In genomic region chr16:4350787-4351659, GRCh38 we compare ENCODE assay signal across 1 cellular context.
TF ChIP-seq lines count a peak whose summit lies in the region.

Gene PAM16, minus strand, starts transcription at chr16:4351321. Its CDS starts 87 bp downstream, at chr16:4351234.

TF ChIP-seq in HepG2, 621 proteins besides CTCF, POLR2A, EP300 and RAD21 (continued from another document and continues in another):
- no peak for TF ChIP-seq ATF6 (CRISPR knock-in tag; conservative IDR thresholded peaks at IDR 0.05)
- no peak for TF ChIP-seq ZNF263 (CRISPR knock-in tag; IDR thresholded peaks at IDR 0.05)
- no peak for TF ChIP-seq SRSF1 (optimal IDR thresholded peaks at IDR 0.05; ENCODE audit: low read depth, low read length)
- no peak for TF ChIP-seq SRF (IDR thresholded peaks at IDR 0.05; ENCODE audit: low read depth, low read length)
- no peak for TF ChIP-seq ZBTB37 (CRISPR knock-in tag; IDR thresholded peaks at IDR 0.05)
- no peak for TF ChIP-seq ZNF496 (CRISPR knock-in tag; IDR thresholded peaks at IDR 0.05; ENCODE audit: insufficient replicate concordance)
- no peak for TF ChIP-seq AKNA (CRISPR knock-in tag; IDR thresholded peaks at IDR 0.05; ENCODE audit: borderline replicate concordance)
- TF ChIP-seq ZFP41 (CRISPR knock-in tag; IDR thresholded peaks at IDR 0.05; ENCODE audit: borderline replicate concordance): no peak
- no peak for TF ChIP-seq MEIS1 (CRISPR knock-in tag; IDR thresholded peaks at IDR 0.05; ENCODE audit: borderline replicate concordance)
- TF ChIP-seq EEA1 (CRISPR knock-in tag; IDR thresholded peaks at IDR 0.05; ENCODE audit: borderline replicate concordance): 0 out of 2 replicates have a peak, but pooled peaks have one; percentile 80
- TF ChIP-seq HNF4G (IDR thresholded peaks at IDR 0.05; ENCODE audit: borderline replicate concordance, low read depth, low read length): 0 out of 2 replicates have a peak, but pooled peaks have one; percentile 23
- TF ChIP-seq HNF4G (CRISPR knock-in tag; IDR thresholded peaks at IDR 0.05; ENCODE audit: borderline replicate concordance, low read depth): no peak
- TF ChIP-seq ZFP91 (CRISPR knock-in tag; IDR thresholded peaks at IDR 0.05; ENCODE audit: borderline replicate concordance): peak; percentile 79
- 0 out of 2 replicates have a peak, but pooled peaks have one; percentile 29 for TF ChIP-seq ZNF280D (CRISPR knock-in tag; IDR thresholded peaks at IDR 0.05)
- no peak for TF ChIP-seq ATF7-NPFF (CRISPR knock-in tag; IDR thresholded peaks at IDR 0.05; ENCODE audit: low read depth)
- TF ChIP-seq HOXA7 (CRISPR knock-in tag; IDR thresholded peaks at IDR 0.05): no peak
- TF ChIP-seq ZNF619 (CRISPR knock-in tag; IDR thresholded peaks at IDR 0.05): no peak
- no peak for TF ChIP-seq ZNF256 (CRISPR knock-in tag; conservative IDR thresholded peaks at IDR 0.05)
- no peak for TF ChIP-seq PREB (CRISPR knock-in tag; IDR thresholded peaks at IDR 0.05)
- peak; percentile 21; the same call in 1 of the 2 replicates for TF ChIP-seq ZNF792 (CRISPR knock-in tag; IDR thresholded peaks at IDR 0.05)
- TF ChIP-seq TRIM22 (IDR thresholded peaks at IDR 0.05): no peak
- TF ChIP-seq ATF1 (CRISPR knock-in tag; IDR thresholded peaks at IDR 0.05): no peak
- TF ChIP-seq STAT6 (CRISPR knock-in tag; IDR thresholded peaks at IDR 0.05; ENCODE audit: borderline replicate concordance): no peak
- TF ChIP-seq NR2F6 (IDR thresholded peaks at IDR 0.05): peak; percentile 85
- TF ChIP-seq NR2F6 (CRISPR knock-in tag; IDR thresholded peaks at IDR 0.05): peak; percentile 94
- TF ChIP-seq ZFY (CRISPR knock-in tag; IDR thresholded peaks at IDR 0.05): peak; percentile 85
- TF ChIP-seq EED (CRISPR knock-in tag; IDR thresholded peaks at IDR 0.05): no peak
- TF ChIP-seq ZNF724P (CRISPR knock-in tag; IDR thresholded peaks at IDR 0.05; ENCODE audit: borderline replicate concordance): peak; percentile 22; the same call in 1 of the 2 replicates
- 0 out of 2 replicates have a peak, but pooled peaks have one; percentile 11 for TF ChIP-seq IKZF5 (CRISPR knock-in tag; IDR thresholded peaks at IDR 0.05)
- no peak for TF ChIP-seq ZNF432 (CRISPR knock-in tag; IDR thresholded peaks at IDR 0.05; ENCODE audit: borderline replicate concordance)
- TF ChIP-seq ZSCAN30 (CRISPR knock-in tag; IDR thresholded peaks at IDR 0.05): no peak
- TF ChIP-seq PLRG1 (conservative IDR thresholded peaks at IDR 0.05): no peak
- TF ChIP-seq ZBTB3 (CRISPR knock-in tag; IDR thresholded peaks at IDR 0.05; ENCODE audit: borderline replicate concordance, low read depth): no peak
- TF ChIP-seq FOXA3 (CRISPR knock-in tag; IDR thresholded peaks at IDR 0.05): peak; percentile 38
- no peak for TF ChIP-seq KLF6 (CRISPR knock-in tag; IDR thresholded peaks at IDR 0.05)
- TF ChIP-seq ZNF501 (CRISPR knock-in tag; IDR thresholded peaks at IDR 0.05): peak; percentile 27; the same call in 1 of the 2 replicates
- no peak for TF ChIP-seq ZKSCAN8 (CRISPR knock-in tag; IDR thresholded peaks at IDR 0.05; ENCODE audit: borderline replicate concordance)
- no peak for TF ChIP-seq ZSCAN22 (CRISPR knock-in tag; IDR thresholded peaks at IDR 0.05)
- peak; percentile 73; the same call in 1 of the 2 replicates for TF ChIP-seq LBX2 (CRISPR knock-in tag; IDR thresholded peaks at IDR 0.05; ENCODE audit: borderline replicate concordance)
- TF ChIP-seq BCL6 (CRISPR knock-in tag; IDR thresholded peaks at IDR 0.05): no peak
- no peak for TF ChIP-seq PTBP1 (IDR thresholded peaks at IDR 0.05; ENCODE audit: low read depth, low read length, poor library complexity, severe bottlenecking)
- no peak for TF ChIP-seq DNMT3B (CRISPR knock-in tag; conservative IDR thresholded peaks at IDR 0.05)
- no peak for TF ChIP-seq ZFP1 (CRISPR knock-in tag; IDR thresholded peaks at IDR 0.05)
